Comparison of ENCODE assay signal across 7 cellular contexts in genomic region chrX:38895775-38896174, GRCh38.
"Had no signal": no experiment of that assay in that cellular context is flagged by ENCODE, and none has a peak within 500 bp of the region (broad histone marks: within the 10 kb centered on the region; RNA-seq: fewer than 3 reads in every experiment).

No MANE protein-coding gene starts in this region.

- FAIRE-seq: H1, H54, HTR-8/SVneo had no signal

- ATAC-seq: GM23338 had no signal

- H2AFZ ChIP-seq: GM23338 had no signal

- H3K4me3 ChIP-seq: GM23338 had no signal

- DNase-seq: H9, HCEC 1CT, KBM-7 had no signal

- H3K4me2 ChIP-seq: GM23338 had no signal
